22 cellular contexts compared by ENCODE assay signal in genomic region chr16:13945734-13946490, GRCh38.
"Had no signal": no experiment of that assay in that cellular context is flagged by ENCODE, and none has a peak within 500 bp of the region (broad histone marks: within the 10 kb centered on the region; RNA-seq: fewer than 3 reads in every experiment).

No MANE protein-coding gene starts in this region.

- H3K36me3 ChIP-seq: ovary had no signal

- FAIRE-seq: endometrium, kidney had no signal

- H3K4me3 ChIP-seq: esophagus squamous epithelium, left ventricle myocardium inferior, lower lobe of right lung, ovary, psoas muscle, skin epidermis, suprapubic skin, transverse colon, vagina had no signal

- H3K4me1 ChIP-seq: left ventricle myocardium inferior, lower lobe of right lung, suprapubic skin, transverse colon, vagina had no signal

- H3K27me3 ChIP-seq: esophagus squamous epithelium, ovary, suprapubic skin, transverse colon, vagina had no signal

- H3K27ac ChIP-seq: esophagus squamous epithelium, left ventricle myocardium inferior, lower lobe of right lung, ovary, psoas muscle, skin epidermis, suprapubic skin, transverse colon, vagina had no signal

- DNase-seq: cortex of kidney; effector memory CD8-positive, alpha-beta T cell; erythroblast; esophagus squamous epithelium; foreskin melanocyte; kidney; left ventricle myocardium inferior; lower lobe of right lung; natural killer cell; occipital lobe; ovary; posterior cingulate gyrus; psoas muscle; right cardiac atrium; stimulated activated CD4-positive, alpha-beta T cell treated with anti-CD3 and anti-CD28 coated beads, Interleukin-15, amount 100 ng/mL, for 24 hours; stimulated activated CD4-positive, alpha-beta T cell treated with anti-CD3 and anti-CD28 coated beads, Interleukin-2, amount 100 ng/mL, for 48 hours; stimulated activated naive B cell treated with anti-CD40 and anti-IgM and Interleukin-4, amounts not matched to agents 10 μg/mL and 1 μg/mL and 100 μg/mL, for 72 hours; transverse colon had no signal

- ATAC-seq: effector memory CD8-positive, alpha-beta T cell; lower lobe of right lung; natural killer cell; psoas muscle; right cardiac atrium; stimulated activated naive B cell treated with anti-CD40 and anti-IgM and Interleukin-4, amounts not matched to agents 10 μg/mL and 1 μg/mL and 100 μg/mL, for 72 hours had no signal

- H3K9me3 ChIP-seq: esophagus squamous epithelium, left ventricle myocardium inferior, lower lobe of right lung, ovary, psoas muscle, suprapubic skin, transverse colon, vagina had no signal
